7 cellular contexts compared by ENCODE assay signal in the genomic region with DNA sequence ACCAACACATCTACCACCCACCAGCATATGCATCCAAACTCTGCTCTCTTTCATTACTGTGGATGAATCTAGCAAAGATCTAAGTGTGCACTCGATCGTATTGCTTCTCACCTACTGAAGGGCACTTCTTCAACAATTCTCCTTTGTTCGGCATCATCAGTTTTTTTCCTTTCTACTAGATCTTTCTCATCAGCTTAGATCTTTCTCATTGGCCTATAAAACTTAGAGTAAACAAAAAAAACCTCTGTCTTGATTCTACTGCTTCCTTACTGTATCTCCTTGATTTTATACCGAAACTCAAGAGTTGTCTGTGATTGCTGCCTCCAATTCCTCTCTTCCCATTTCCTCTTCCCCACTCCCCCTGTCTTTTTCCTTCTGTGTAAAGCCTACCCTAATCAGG.
"Had no signal": no experiment of that assay in that cellular context is flagged by ENCODE, and none has a peak within 500 bp of the region (broad histone marks: within the 10 kb centered on the region; RNA-seq: fewer than 3 reads in every experiment).

No MANE protein-coding gene starts in this region.

- H3K4me3 ChIP-seq: GM23248, HAP-1 had no signal

- H3K9me3 ChIP-seq: HAP-1 had no signal

- H3K4me1 ChIP-seq: HAP-1 had no signal

- H3K9me3 Mint-ChIP-seq: IgD-negative memory B cell had no signal

- ATAC-seq: HepG2 had no signal

- H3K9ac ChIP-seq: GM23248 had no signal

- H2AFZ ChIP-seq: GM23248 had no signal

- H3K36me3 Mint-ChIP-seq: IgD-negative memory B cell had no signal

- H3K4me3 Mint-ChIP-seq: IgD-negative memory B cell had no signal

- H3K27ac Mint-ChIP-seq: IgD-negative memory B cell had no signal

- DNase-seq: GM23248, GOT3, H7, KBM-7 had no signal

- H3K36me3 ChIP-seq: HAP-1 had no signal

- H3K27ac ChIP-seq: GM23248 had no signal
